ENCODE assay signal across 1 cellular context in genomic region chr4:87465739-87466366, GRCh38.
TF ChIP-seq lines count a peak whose summit lies in the region.

No MANE protein-coding gene starts in this region.

TF ChIP-seq in GM23338, 12 proteins besides CTCF, POLR2A, EP300 and RAD21 (continued from another document):
- TF ChIP-seq REST (IDR thresholded peaks at IDR 0.05; ENCODE audit: unreplicated experiment) = no peak
- TF ChIP-seq NANOG (IDR thresholded peaks at IDR 0.05; ENCODE audit: borderline replicate concordance) = no peak
- TF ChIP-seq POLR2AphosphoS5 (IDR thresholded peaks at IDR 0.05; ENCODE audit: low read depth) = no peak
- TF ChIP-seq CREB1 (CRISPR knock-in tag; IDR thresholded peaks at IDR 0.05; ENCODE audit: low read depth) = no peak
- TF ChIP-seq JUNB (IDR thresholded peaks at IDR 0.05; ENCODE audit: unreplicated experiment) = no peak
- no peak for TF ChIP-seq EZH2phosphoT487 (IDR thresholded peaks at IDR 0.05; ENCODE audit: unreplicated experiment)
- no peak for TF ChIP-seq EZH2 (IDR thresholded peaks at IDR 0.05; ENCODE audit: low read depth, unreplicated experiment)
- no peak for TF ChIP-seq ZNF331 (CRISPR knock-in tag; IDR thresholded peaks at IDR 0.05; ENCODE audit: low read depth)
- no peak for TF ChIP-seq STAT1 (IDR thresholded peaks at IDR 0.05; ENCODE audit: unreplicated experiment)
- TF ChIP-seq ETS1 (IDR thresholded peaks at IDR 0.05) = no peak
